In genomic region chr9:89756891-89757537, GRCh38 we compare ENCODE assay signal across 13 cellular contexts.
DNase-seq lines count a peak whose midpoint lies in the region; ATAC-seq and TF ChIP-seq lines count a peak whose summit lies in the region.
"Had no signal": no experiment of that assay in that cellular context is flagged by ENCODE, and none has a peak within 500 bp of the region (broad histone marks: within the 10 kb centered on the region; RNA-seq: fewer than 3 reads in every experiment).

No MANE protein-coding gene starts in this region.

- no peaks in the 10 kb centered on the region for H3K9me3 ChIP-seq in mesenchymal stem cell (ENCODE audit: control insufficient read depth, low read length)
- H3K9me3 ChIP-seq in subcutaneous abdominal adipose tissue (ENCODE audit: control insufficient read depth in 5 of 5, low read length in 5 of 5), result no peaks in the 10 kb centered on the region

- H3K27ac Mint-ChIP-seq in CD14-positive monocyte, result no peak overlapping the region

- no peaks in the 10 kb centered on the region for H3K36me3 Mint-ChIP-seq in CD14-positive monocyte

- H3K14ac ChIP-seq in mesenchymal stem cell (ENCODE audit: low read length in 2 of 2), result peak overlapping the region in 1 of 2 experiments; percentile 94

- H3K4me3 ChIP-seq in mesenchymal stem cell (ENCODE audit: insufficient read depth in 1 of 2, low read depth in 1 of 2, low read length in 2 of 2) (no peak overlapping the region), subcutaneous abdominal adipose tissue (ENCODE audit: low read depth in 1 of 5, low read length in 5 of 5) (peak overlapping the region in 1 of 5 donors; percentile 20)

- H3K18ac ChIP-seq in mesenchymal stem cell (ENCODE audit: low read depth in 1 of 2, low read length in 2 of 2), result peak overlapping the region; percentile 15 to 85

- H2AFZ ChIP-seq in mesenchymal stem cell (ENCODE audit: low read depth, low read length), result no peak overlapping the region

- no peaks in the 10 kb centered on the region for H3K79me1 ChIP-seq in mesenchymal stem cell (replicated peaks; ENCODE audit: low read length, poor library complexity, severe bottlenecking)

- ATAC-seq in Right ventricle myocardium superior (ENCODE audit: poor library complexity), result peak; percentile 94

- peaks cover 11% of the 10 kb centered on the region for H3K4me1 ChIP-seq in mesenchymal stem cell (ENCODE audit: control insufficient read depth, insufficient read depth, low read depth, low read length)
- H3K4me1 ChIP-seq in subcutaneous abdominal adipose tissue (ENCODE audit: control insufficient read depth in 5 of 5, insufficient read depth in 5 of 5, low read length in 5 of 5), result peaks cover 18 to 34% (median 26%) of the 10 kb centered on the region in 5 donors

- H4K91ac ChIP-seq in mesenchymal stem cell (ENCODE audit: low read length), result no peak overlapping the region

- H3K27ac ChIP-seq in mesenchymal stem cell (ENCODE audit: low read length, poor library complexity, severe bottlenecking) (no peak overlapping the region), subcutaneous abdominal adipose tissue (ENCODE audit: low read depth, low read length) (peak overlapping the region; percentile 55)

- H2BK120ac ChIP-seq in mesenchymal stem cell (ENCODE audit: low read depth, low read length), result no peak overlapping the region

- peak; percentile 66 for DNase-seq in M059J (ENCODE audit: low read depth)
- peak; percentile 84 for DNase-seq in Right ventricle myocardium superior
- peak; percentile 46 for DNase-seq in mesenchymal stem cell
- no peak for DNase-seq in CD14-positive monocyte (ENCODE audit: low spot score)
- DNase-seq in KG1 (lab: John Stamatoyannopoulos, UW), result no peak
- DNase-seq in NCI-H1694 treated with DMSO at 0.1 percent for 48 hours (lab: John Stamatoyannopoulos, UW), result no peak
- DNase-seq: activated CD4-positive, alpha-beta T cell treated with anti-CD3 and anti-CD28 coated beads for 4 hours; activated gamma-delta T cell treated with Interleukin-2 at 50 U/mL for 16 hours; midbrain; NCI-H1417; NCI-H2171; NK-92 treated with Interleukin-12 subunit alpha and Interleukin-12 subunit beta, amount 100 ng/mL, for 24 hours had no signal

- H3K27me3 ChIP-seq in mesenchymal stem cell (ENCODE audit: control insufficient read depth in 1 of 2, insufficient read depth in 1 of 2, low read length in 2 of 2) (peaks cover 15 to 22% of the 10 kb centered on the region in 2 experiments), subcutaneous abdominal adipose tissue (ENCODE audit: control insufficient read depth in 5 of 5, insufficient read depth in 4 of 5, low read length in 5 of 5) (no peaks in the 10 kb centered on the region)

- H3K4ac ChIP-seq in mesenchymal stem cell (ENCODE audit: low read depth in 1 of 2, low read length in 2 of 2), result peak overlapping the region in 1 of 2 experiments; percentile 45

- H4K8ac ChIP-seq in mesenchymal stem cell (ENCODE audit: low read length), result no peak overlapping the region

- peak overlapping the region; percentile 14 to 92 for H2BK12ac ChIP-seq in mesenchymal stem cell (ENCODE audit: low read length in 2 of 2)

- no peak for TF ChIP-seq CTCF in CD14-positive monocyte (IDR thresholded peaks at IDR 0.05)

- no peak overlapping the region for H3K23ac ChIP-seq in mesenchymal stem cell (ENCODE audit: low read length in 2 of 2)

- H2AK5ac ChIP-seq in mesenchymal stem cell (ENCODE audit: low read length, severe bottlenecking), result no peak overlapping the region

- H3K4me1 Mint-ChIP-seq in CD14-positive monocyte, result no peaks in the 10 kb centered on the region

- peaks cover 0 to 5% (median 0%) of the 10 kb centered on the region in 3 donors for H3K27me3 Mint-ChIP-seq in CD14-positive monocyte (ENCODE audit: low read depth in 3 of 3)

- intact Hi-C loops in Right ventricle myocardium superior (cut with DNase I), result loop anchor here (5.0 to 10.0 kb wide), 2 partner anchors 115 to 152 kb away; partner anchors contain the start of gene GADD45G
- intact Hi-C loops in CD14-positive monocyte (cut with micrococcal nuclease), result no loop called here

- H3K9ac ChIP-seq in mesenchymal stem cell (ENCODE audit: low read length), result no peak overlapping the region
- peak overlapping the region in 1 of 5 donors; percentile 48 for H3K9ac ChIP-seq in subcutaneous abdominal adipose tissue (ENCODE audit: low read length in 5 of 5)

- H2BK5ac ChIP-seq in mesenchymal stem cell (ENCODE audit: low read depth, low read length, poor library complexity, severe bottlenecking), result no peak overlapping the region

- H3K9me3 Mint-ChIP-seq in CD14-positive monocyte, result no peaks in the 10 kb centered on the region

- 88% methylated on average over 8 of the region's 8 CpGs for WGBS in mesenchymal stem cell

- H3K4me2 ChIP-seq in mesenchymal stem cell (ENCODE audit: low read length, poor library complexity, severe bottlenecking), result no peak overlapping the region

- no peak overlapping the region for H2BK15ac ChIP-seq in mesenchymal stem cell (ENCODE audit: low read depth, poor library complexity, severe bottlenecking)

- H3K36me3 ChIP-seq in mesenchymal stem cell (ENCODE audit: control insufficient read depth in 1 of 2, insufficient read depth in 2 of 2, low read depth in 1 of 2, low read length in 2 of 2) (no peaks in the 10 kb centered on the region), subcutaneous abdominal adipose tissue (ENCODE audit: control insufficient read depth in 5 of 5, insufficient read depth in 5 of 5, low read length in 5 of 5) (no peaks in the 10 kb centered on the region)

- no peak overlapping the region for H3K4me3 Mint-ChIP-seq in CD14-positive monocyte

Comparison
In these comparisons a context has a peak if more than half of its experiments do, and no peak if none do; other contexts are left out.
1. DNase-seq: peak in M059J (single experiment), Right ventricle myocardium superior (single experiment) and mesenchymal stem cell (single experiment); none in CD14-positive monocyte (single experiment), KG1 (single experiment) and NCI-H1694 treated with DMSO at 0.1 percent for 48 hours (single experiment).